17 cellular contexts compared by ENCODE assay signal in genomic region chr10:83522881-83523386, GRCh38.
DNase-seq lines count a peak whose midpoint lies in the region; ATAC-seq, FAIRE-seq and TF ChIP-seq lines count a peak whose summit lies in the region.
"Had no signal": no experiment of that assay in that cellular context is flagged by ENCODE, and none has a peak within 500 bp of the region (broad histone marks: within the 10 kb centered on the region; RNA-seq: fewer than 3 reads in every experiment).

No MANE protein-coding gene starts in this region.

- H3K4me3 ChIP-seq in choroid plexus epithelial cell (ENCODE audit: low read depth, low read length) (no peak overlapping the region), transverse colon (no peak overlapping the region)
- H3K4me3 ChIP-seq: ovary had no signal

- FAIRE-seq in HTR-8/SVneo (lab: Jason Lieb, UNC): no peak
- FAIRE-seq: H54 had no signal

- H3K4me1 ChIP-seq in transverse colon: no peaks in the 10 kb centered on the region

- no peaks in the 10 kb centered on the region for H3K36me3 Mint-ChIP-seq in activated CD4-positive, alpha-beta T cell treated with anti-CD3 and anti-CD28 coated beads, Interleukin-2, amount 10 ng/mL, durations not matched to agents 7 days and 5 days (ENCODE audit: low read depth)
- H3K36me3 Mint-ChIP-seq: activated CD4-positive, alpha-beta memory T cell treated with anti-CD3 and anti-CD28 coated beads for 36 hours; CD4-positive, CD25-positive, alpha-beta regulatory T cell; memory B cell had no signal

- H3K27ac Mint-ChIP-seq in activated CD4-positive, alpha-beta T cell treated with anti-CD3 and anti-CD28 coated beads, Interleukin-2, amount 10 ng/mL, durations not matched to agents 7 days and 5 days: no peak overlapping the region
- H3K27ac Mint-ChIP-seq: activated CD4-positive, alpha-beta memory T cell treated with anti-CD3 and anti-CD28 coated beads for 36 hours; activated T-helper 1 cell treated with anti-CD3 and anti-CD28 coated beads, Interleukin-12 subunit alpha, Interleukin-12 subunit beta, Interleukin-2, Interleukin-4 antibody, amounts not matched to agents 30 ng/mL and 10 ng/mL and 1 ng/mL, durations not matched to agents 14 hours and 24 hours and 36 hours; CD4-positive, CD25-positive, alpha-beta regulatory T cell; memory B cell had no signal

- no peaks in the 10 kb centered on the region for H3K27me3 Mint-ChIP-seq in activated CD4-positive, alpha-beta T cell treated with anti-CD3 and anti-CD28 coated beads, Interleukin-2, amount 10 ng/mL, durations not matched to agents 7 days and 5 days
- H3K27me3 Mint-ChIP-seq: activated CD4-positive, alpha-beta memory T cell treated with anti-CD3 and anti-CD28 coated beads for 36 hours; CD4-positive, CD25-positive, alpha-beta regulatory T cell; memory B cell had no signal

- peaks cover 0 to 4% of the 10 kb centered on the region in 2 donors for H3K9me3 ChIP-seq in transverse colon
- H3K9me3 ChIP-seq: ovary had no signal

- ATAC-seq in HG03565 (IDR thresholded peaks at IDR 0.05; ENCODE audit: unreplicated experiment): no peak

- no peaks in the 10 kb centered on the region for H3K27me3 ChIP-seq in transverse colon
- H3K27me3 ChIP-seq: ovary had no signal

- H3K4me3 Mint-ChIP-seq in activated CD4-positive, alpha-beta T cell treated with anti-CD3 and anti-CD28 coated beads, Interleukin-2, amount 10 ng/mL, durations not matched to agents 7 days and 5 days: no peak overlapping the region
- H3K4me3 Mint-ChIP-seq: activated CD4-positive, alpha-beta memory T cell treated with anti-CD3 and anti-CD28 coated beads for 36 hours; activated T-helper 1 cell treated with anti-CD3 and anti-CD28 coated beads, Interleukin-12 subunit alpha, Interleukin-12 subunit beta, Interleukin-2, Interleukin-4 antibody, amounts not matched to agents 30 ng/mL and 10 ng/mL and 1 ng/mL, durations not matched to agents 14 hours and 24 hours and 36 hours; CD4-positive, CD25-positive, alpha-beta regulatory T cell; memory B cell had no signal

- 56 to 64% methylated on average over 1 to 3 of the region's 3 CpGs for WGBS in transverse colon (ENCODE audit: low coverage in 1 of 2), 2 donors

- no peak for TF ChIP-seq POLR2A in transverse colon (IDR thresholded peaks at IDR 0.05)

- POLR2A ChIA-PET in activated CD4-positive, alpha-beta T cell treated with anti-CD3 and anti-CD28 coated beads, Interleukin-2, amount 10 ng/mL, durations not matched to agents 7 days and 5 days (lab: Charles Lee): no interaction called here

- no peak for TF ChIP-seq CTCF in choroid plexus epithelial cell (conservative IDR thresholded peaks at IDR 0.05; ENCODE audit: low read depth, low read length)
- no peak for TF ChIP-seq CTCF in transverse colon (IDR thresholded peaks at IDR 0.05)

- no peaks in the 10 kb centered on the region for H3K36me3 ChIP-seq in transverse colon
- H3K36me3 ChIP-seq: ovary had no signal

- in situ Hi-C loops in transverse colon (cut with MboI; ENCODE audit: low pct_ligation_motif_present in 1 of 4, low pct_unique_long_range_greater_than_20kb in 1 of 4, low sequenced_read_pairs in 3 of 4): no loop called here

- intact Hi-C loops in transverse colon (cut with DNase I; ENCODE audit: low total_unique reads): no loop called here

- DNase-seq in HTR-8/SVneo (ENCODE audit: insufficient read length, low spot score) (peak; percentile 56), choroid plexus epithelial cell (ENCODE audit: low read depth) (peak; percentile 62), islet precursor cell (peak; percentile 62), smooth muscle cell of the brain vasculature (ENCODE audit: low read depth, low spot score) (peak; percentile 6), putamen (ENCODE audit: low spot score) (no peak), transverse colon (no peak)
- DNase-seq in activated CD4-positive, alpha-beta T cell treated with anti-CD3 and anti-CD28 coated beads, Interleukin-2, amount 10 ng/mL, durations not matched to agents 7 days and 5 days: no peak
- DNase-seq: activated CD4-positive, alpha-beta memory T cell treated with anti-CD3 and anti-CD28 coated beads for 36 hours; CD4-positive, CD25-positive, alpha-beta regulatory T cell; NCI-H1694 treated with DMSO at 0.1 percent for 48 hours; ovary; T-helper 9 cell had no signal

- peaks cover 2% of the 10 kb centered on the region for H3K9me3 Mint-ChIP-seq in activated CD4-positive, alpha-beta T cell treated with anti-CD3 and anti-CD28 coated beads, Interleukin-2, amount 10 ng/mL, durations not matched to agents 7 days and 5 days

- TF ChIP-seq EP300 in transverse colon (IDR thresholded peaks at IDR 0.05; ENCODE audit: low read depth): no peak

- no peaks in the 10 kb centered on the region for H3K4me1 Mint-ChIP-seq in activated CD4-positive, alpha-beta T cell treated with anti-CD3 and anti-CD28 coated beads, Interleukin-2, amount 10 ng/mL, durations not matched to agents 7 days and 5 days
- H3K4me1 Mint-ChIP-seq: CD4-positive, CD25-positive, alpha-beta regulatory T cell; memory B cell had no signal

- CTCF ChIA-PET in activated CD4-positive, alpha-beta T cell treated with anti-CD3 and anti-CD28 coated beads, Interleukin-2, amount 10 ng/mL, durations not matched to agents 7 days and 5 days (lab: Charles Lee): no interaction called here

- no peak overlapping the region for H3K27ac ChIP-seq in transverse colon
- H3K27ac ChIP-seq: ovary, RWPE1 had no signal

Comparison
In these comparisons a context has a peak if more than half of its experiments do, and no peak if none do; other contexts are left out.
1. DNase-seq: peak in HTR-8/SVneo (single experiment), choroid plexus epithelial cell (single experiment), islet precursor cell (single experiment) and smooth muscle cell of the brain vasculature (single experiment); none in putamen (single experiment), activated CD4-positive, alpha-beta T cell treated with anti-CD3 and anti-CD28 coated beads, Interleukin-2, amount 10 ng/mL, durations not matched to agents 7 days and 5 days (single experiment) and transverse colon (single experiment).